In the genomic region with DNA sequence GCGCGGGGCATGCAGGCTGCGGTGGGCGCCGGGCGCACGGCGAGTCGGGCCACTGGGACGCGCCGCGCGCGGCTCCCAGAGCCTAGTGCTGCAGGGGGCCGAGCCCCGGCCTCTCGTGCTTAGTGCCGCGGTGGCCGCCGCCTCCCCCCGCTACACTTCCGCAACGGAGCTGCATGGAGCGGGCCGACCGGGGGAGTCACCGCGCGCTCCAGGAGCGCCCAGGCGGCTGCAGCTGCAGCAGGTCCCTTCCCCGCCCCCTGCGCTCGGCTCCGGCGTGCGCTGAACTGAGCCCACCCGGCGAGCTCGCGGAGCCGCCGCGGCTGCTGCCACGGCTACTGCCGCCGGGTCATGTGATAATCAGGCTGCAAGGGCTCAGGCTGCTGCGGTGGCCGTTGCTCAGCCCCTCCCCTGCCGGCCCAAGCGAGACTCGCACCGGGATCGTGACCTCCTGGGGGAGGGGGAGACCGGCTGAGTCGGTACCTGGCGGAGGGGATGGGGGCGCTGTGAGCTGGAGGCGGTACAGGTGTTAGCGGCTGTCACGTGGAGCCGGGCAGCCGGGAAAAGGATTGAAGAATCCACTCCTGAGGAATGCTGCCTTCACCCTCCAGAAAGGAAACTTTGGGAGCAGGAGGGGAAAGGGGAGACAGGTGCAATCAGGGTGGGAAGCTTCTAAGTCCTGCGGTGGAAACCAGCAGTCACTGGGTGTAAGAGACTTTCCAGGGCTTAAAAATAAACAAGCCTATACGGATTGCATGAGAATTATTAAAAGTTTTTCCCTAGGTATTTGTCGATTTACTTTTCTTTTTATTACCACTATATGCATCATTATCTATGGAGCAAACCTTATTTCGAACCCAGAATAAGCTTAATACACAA, we compare ENCODE assay signal across 1 cellular context.
TF ChIP-seq lines count a peak whose summit lies in the region.

A gene with protein sequence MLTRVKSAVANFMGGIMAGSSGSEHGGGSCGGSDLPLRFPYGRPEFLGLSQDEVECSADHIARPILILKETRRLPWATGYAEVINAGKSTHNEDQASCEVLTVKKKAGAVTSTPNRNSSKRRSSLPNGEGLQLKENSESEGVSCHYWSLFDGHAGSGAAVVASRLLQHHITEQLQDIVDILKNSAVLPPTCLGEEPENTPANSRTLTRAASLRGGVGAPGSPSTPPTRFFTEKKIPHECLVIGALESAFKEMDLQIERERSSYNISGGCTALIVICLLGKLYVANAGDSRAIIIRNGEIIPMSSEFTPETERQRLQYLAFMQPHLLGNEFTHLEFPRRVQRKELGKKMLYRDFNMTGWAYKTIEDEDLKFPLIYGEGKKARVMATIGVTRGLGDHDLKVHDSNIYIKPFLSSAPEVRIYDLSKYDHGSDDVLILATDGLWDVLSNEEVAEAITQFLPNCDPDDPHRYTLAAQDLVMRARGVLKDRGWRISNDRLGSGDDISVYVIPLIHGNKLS (minus strand): TSS at position 352 of the 876 bp plus-strand sequence. CDS start 414 bp downstream, outside the sequence.

TF ChIP-seq in K562, 482 proteins besides CTCF, POLR2A, EP300 and RAD21 (continued from another document and continues in another):
- TF ChIP-seq, protein P1, sequence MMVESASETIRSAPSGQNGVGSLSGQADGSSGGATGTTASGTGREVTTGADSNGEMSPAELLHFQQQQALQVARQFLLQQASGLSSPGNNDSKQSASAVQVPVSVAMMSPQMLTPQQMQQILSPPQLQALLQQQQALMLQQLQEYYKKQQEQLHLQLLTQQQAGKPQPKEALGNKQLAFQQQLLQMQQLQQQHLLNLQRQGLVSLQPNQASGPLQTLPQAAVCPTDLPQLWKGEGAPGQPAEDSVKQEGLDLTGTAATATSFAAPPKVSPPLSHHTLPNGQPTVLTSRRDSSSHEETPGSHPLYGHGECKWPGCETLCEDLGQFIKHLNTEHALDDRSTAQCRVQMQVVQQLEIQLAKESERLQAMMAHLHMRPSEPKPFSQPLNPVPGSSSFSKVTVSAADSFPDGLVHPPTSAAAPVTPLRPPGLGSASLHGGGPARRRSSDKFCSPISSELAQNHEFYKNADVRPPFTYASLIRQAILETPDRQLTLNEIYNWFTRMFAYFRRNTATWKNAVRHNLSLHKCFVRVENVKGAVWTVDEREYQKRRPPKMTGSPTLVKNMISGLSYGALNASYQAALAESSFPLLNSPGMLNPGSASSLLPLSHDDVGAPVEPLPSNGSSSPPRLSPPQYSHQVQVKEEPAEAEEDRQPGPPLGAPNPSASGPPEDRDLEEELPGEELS (CRISPR knock-in tag; IDR thresholded peaks at IDR 0.05; ENCODE audit: borderline replicate concordance): no peak
- TF ChIP-seq ZNF217 (CRISPR knock-in tag; IDR thresholded peaks at IDR 0.05): no peak
- TF ChIP-seq, protein P2, sequence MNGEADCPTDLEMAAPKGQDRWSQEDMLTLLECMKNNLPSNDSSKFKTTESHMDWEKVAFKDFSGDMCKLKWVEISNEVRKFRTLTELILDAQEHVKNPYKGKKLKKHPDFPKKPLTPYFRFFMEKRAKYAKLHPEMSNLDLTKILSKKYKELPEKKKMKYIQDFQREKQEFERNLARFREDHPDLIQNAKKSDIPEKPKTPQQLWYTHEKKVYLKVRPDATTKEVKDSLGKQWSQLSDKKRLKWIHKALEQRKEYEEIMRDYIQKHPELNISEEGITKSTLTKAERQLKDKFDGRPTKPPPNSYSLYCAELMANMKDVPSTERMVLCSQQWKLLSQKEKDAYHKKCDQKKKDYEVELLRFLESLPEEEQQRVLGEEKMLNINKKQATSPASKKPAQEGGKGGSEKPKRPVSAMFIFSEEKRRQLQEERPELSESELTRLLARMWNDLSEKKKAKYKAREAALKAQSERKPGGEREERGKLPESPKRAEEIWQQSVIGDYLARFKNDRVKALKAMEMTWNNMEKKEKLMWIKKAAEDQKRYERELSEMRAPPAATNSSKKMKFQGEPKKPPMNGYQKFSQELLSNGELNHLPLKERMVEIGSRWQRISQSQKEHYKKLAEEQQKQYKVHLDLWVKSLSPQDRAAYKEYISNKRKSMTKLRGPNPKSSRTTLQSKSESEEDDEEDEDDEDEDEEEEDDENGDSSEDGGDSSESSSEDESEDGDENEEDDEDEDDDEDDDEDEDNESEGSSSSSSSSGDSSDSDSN (IDR thresholded peaks at IDR 0.05; ENCODE audit: borderline replicate concordance in 1 of 2, low read depth in 2 of 2, low read length in 2 of 2): peak; percentile 68 to 80; a peak in 1 of 4 replicates
- TF ChIP-seq CAMTA2 (CRISPR knock-in tag; conservative IDR thresholded peaks at IDR 0.05): no peak
- TF ChIP-seq KAT2B (IDR thresholded peaks at IDR 0.05; ENCODE audit: low read depth, low read length): no peak
- TF ChIP-seq, protein P3, sequence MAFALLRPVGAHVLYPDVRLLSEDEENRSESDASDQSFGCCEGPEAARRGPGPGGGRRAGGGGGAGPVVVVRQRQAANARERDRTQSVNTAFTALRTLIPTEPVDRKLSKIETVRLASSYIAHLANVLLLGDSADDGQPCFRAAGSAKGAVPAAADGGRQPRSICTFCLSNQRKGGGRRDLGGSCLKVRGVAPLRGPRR (CRISPR knock-in tag; IDR thresholded peaks at IDR 0.05): no peak
- TF ChIP-seq ZNF436 (CRISPR knock-in tag; IDR thresholded peaks at IDR 0.05): no peak
- TF ChIP-seq JUND (IDR thresholded peaks at IDR 0.05; ENCODE audit: borderline replicate concordance, low read depth, low read length): peak; percentile 30; the same call in 1 of the 2 replicates
- peak; percentile 35; the same call in 1 of the 3 replicates for TF ChIP-seq JUND (tag; IDR thresholded peaks at IDR 0.05; ENCODE audit: borderline replicate concordance, low read depth, low read length)
- TF ChIP-seq ZNF384 (IDR thresholded peaks at IDR 0.05; ENCODE audit: low read depth, low read length): no peak
- no peak for TF ChIP-seq HNRNPLL (IDR thresholded peaks at IDR 0.05; ENCODE audit: low read depth, low read length, poor library complexity, severe bottlenecking)
- peak; percentile 52 for TF ChIP-seq CBFA2T2 (conservative IDR thresholded peaks at IDR 0.05)
- peak; percentile 37; the same call in 1 of the 2 replicates for TF ChIP-seq NCOA1 (IDR thresholded peaks at IDR 0.05; ENCODE audit: low read depth)
- no peak for TF ChIP-seq HIVEP1 (CRISPR knock-in tag; IDR thresholded peaks at IDR 0.05)
- no peak for TF ChIP-seq ZZZ3 (IDR thresholded peaks at IDR 0.05)
- peak; percentile 82 for TF ChIP-seq CCNT2 (IDR thresholded peaks at IDR 0.05; ENCODE audit: borderline replicate concordance, extremely low read depth, insufficient read length, low read depth, low read length)
- TF ChIP-seq KLF13 (tag; IDR thresholded peaks at IDR 0.05; ENCODE audit: borderline replicate concordance, low read depth): no peak
- TF ChIP-seq NR2C2 (CRISPR knock-in tag; IDR thresholded peaks at IDR 0.05): peak; percentile 85
- TF ChIP-seq NR2C2 (tag; IDR thresholded peaks at IDR 0.05): peak; percentile 78
- no peak for TF ChIP-seq BRD4 (IDR thresholded peaks at IDR 0.05)
- no peak for TF ChIP-seq NELFE (IDR thresholded peaks at IDR 0.05; ENCODE audit: insufficient read depth, insufficient read length)
- no peak for TF ChIP-seq MEIS2 (IDR thresholded peaks at IDR 0.05; ENCODE audit: partially characterized antibody)
- no peak for TF ChIP-seq SRF (CRISPR knock-in tag; IDR thresholded peaks at IDR 0.05)
- TF ChIP-seq, protein P4, sequence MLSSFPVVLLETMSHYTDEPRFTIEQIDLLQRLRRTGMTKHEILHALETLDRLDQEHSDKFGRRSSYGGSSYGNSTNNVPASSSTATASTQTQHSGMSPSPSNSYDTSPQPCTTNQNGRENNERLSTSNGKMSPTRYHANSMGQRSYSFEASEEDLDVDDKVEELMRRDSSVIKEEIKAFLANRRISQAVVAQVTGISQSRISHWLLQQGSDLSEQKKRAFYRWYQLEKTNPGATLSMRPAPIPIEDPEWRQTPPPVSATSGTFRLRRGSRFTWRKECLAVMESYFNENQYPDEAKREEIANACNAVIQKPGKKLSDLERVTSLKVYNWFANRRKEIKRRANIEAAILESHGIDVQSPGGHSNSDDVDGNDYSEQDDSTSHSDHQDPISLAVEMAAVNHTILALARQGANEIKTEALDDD (IDR thresholded peaks at IDR 0.05): no peak
- no peak for TF ChIP-seq NUFIP1 (IDR thresholded peaks at IDR 0.05; ENCODE audit: partially characterized antibody)
- TF ChIP-seq, protein P5, sequence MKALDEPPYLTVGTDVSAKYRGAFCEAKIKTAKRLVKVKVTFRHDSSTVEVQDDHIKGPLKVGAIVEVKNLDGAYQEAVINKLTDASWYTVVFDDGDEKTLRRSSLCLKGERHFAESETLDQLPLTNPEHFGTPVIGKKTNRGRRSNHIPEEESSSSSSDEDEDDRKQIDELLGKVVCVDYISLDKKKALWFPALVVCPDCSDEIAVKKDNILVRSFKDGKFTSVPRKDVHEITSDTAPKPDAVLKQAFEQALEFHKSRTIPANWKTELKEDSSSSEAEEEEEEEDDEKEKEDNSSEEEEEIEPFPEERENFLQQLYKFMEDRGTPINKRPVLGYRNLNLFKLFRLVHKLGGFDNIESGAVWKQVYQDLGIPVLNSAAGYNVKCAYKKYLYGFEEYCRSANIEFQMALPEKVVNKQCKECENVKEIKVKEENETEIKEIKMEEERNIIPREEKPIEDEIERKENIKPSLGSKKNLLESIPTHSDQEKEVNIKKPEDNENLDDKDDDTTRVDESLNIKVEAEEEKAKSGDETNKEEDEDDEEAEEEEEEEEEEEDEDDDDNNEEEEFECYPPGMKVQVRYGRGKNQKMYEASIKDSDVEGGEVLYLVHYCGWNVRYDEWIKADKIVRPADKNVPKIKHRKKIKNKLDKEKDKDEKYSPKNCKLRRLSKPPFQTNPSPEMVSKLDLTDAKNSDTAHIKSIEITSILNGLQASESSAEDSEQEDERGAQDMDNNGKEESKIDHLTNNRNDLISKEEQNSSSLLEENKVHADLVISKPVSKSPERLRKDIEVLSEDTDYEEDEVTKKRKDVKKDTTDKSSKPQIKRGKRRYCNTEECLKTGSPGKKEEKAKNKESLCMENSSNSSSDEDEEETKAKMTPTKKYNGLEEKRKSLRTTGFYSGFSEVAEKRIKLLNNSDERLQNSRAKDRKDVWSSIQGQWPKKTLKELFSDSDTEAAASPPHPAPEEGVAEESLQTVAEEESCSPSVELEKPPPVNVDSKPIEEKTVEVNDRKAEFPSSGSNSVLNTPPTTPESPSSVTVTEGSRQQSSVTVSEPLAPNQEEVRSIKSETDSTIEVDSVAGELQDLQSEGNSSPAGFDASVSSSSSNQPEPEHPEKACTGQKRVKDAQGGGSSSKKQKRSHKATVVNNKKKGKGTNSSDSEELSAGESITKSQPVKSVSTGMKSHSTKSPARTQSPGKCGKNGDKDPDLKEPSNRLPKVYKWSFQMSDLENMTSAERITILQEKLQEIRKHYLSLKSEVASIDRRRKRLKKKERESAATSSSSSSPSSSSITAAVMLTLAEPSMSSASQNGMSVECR (CRISPR knock-in tag; IDR thresholded peaks at IDR 0.05): 0 out of 2 replicates have a peak, but pooled peaks have one; percentile 73
- TF ChIP-seq, protein P6, sequence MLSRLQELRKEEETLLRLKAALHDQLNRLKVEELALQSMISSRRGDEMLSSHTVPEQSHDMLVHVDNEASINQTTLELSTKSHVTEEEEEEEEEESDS (CRISPR knock-in tag; IDR thresholded peaks at IDR 0.05): no peak
- TF ChIP-seq ADNP (tag; IDR thresholded peaks at IDR 0.05): no peak; the same call in 1 of the 2 replicates
- TF ChIP-seq, protein P7, sequence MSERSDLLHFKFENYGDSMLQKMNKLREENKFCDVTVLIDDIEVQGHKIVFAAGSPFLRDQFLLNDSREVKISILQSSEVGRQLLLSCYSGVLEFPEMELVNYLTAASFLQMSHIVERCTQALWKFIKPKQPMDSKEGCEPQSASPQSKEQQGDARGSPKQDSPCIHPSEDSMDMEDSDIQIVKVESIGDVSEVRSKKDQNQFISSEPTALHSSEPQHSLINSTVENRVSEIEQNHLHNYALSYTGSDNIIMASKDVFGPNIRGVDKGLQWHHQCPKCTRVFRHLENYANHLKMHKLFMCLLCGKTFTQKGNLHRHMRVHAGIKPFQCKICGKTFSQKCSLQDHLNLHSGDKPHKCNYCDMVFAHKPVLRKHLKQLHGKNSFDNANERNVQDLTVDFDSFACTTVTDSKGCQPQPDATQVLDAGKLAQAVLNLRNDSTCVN (CRISPR knock-in tag; IDR thresholded peaks at IDR 0.05): no peak
- TF ChIP-seq MCM2 (IDR thresholded peaks at IDR 0.05; ENCODE audit: low read depth): no peak
- TF ChIP-seq POU5F1 (IDR thresholded peaks at IDR 0.05; ENCODE audit: borderline replicate concordance, low read depth, low read length, partially characterized antibody): no peak
- TF ChIP-seq ZNF165 (CRISPR knock-in tag; IDR thresholded peaks at IDR 0.05; ENCODE audit: borderline replicate concordance): no peak
